Comparison of ENCODE assay signal across 32 cellular contexts in genomic region chr21:43950481-43950880, GRCh38.
"Had no signal": no experiment of that assay in that cellular context is flagged by ENCODE, and none has a peak within 500 bp of the region (broad histone marks: within the 10 kb centered on the region; RNA-seq: fewer than 3 reads in every experiment).

No MANE protein-coding gene starts in this region.

- H3K36me3 ChIP-seq: adrenal gland, brain microvascular endothelial cell, breast epithelium had no signal

- H3K4me3 ChIP-seq: adrenal gland, body of pancreas, breast epithelium had no signal

- H3K27ac Mint-ChIP-seq: activated B cell treated with CpG ODN at 0.5 μM for 24 hours; activated CD4-positive, alpha-beta memory T cell treated with anti-CD3 and anti-CD28 coated beads for 36 hours; activated CD4-positive, alpha-beta T cell treated with anti-CD3 and anti-CD28 coated beads, Interleukin-2, amount 10 ng/mL, durations not matched to agents 24 days and 14 days; activated T-cell treated with anti-CD3 and anti-CD28 coated beads, Interleukin-2, amount 50 U/mL, for 72 hours; activated T-helper 1 cell treated with anti-CD3 and anti-CD28 coated beads, Interleukin-12 subunit alpha, Interleukin-12 subunit beta, Interleukin-2, Interleukin-4 antibody, amounts not matched to agents 30 ng/mL and 10 ng/mL and 1 ng/mL, durations not matched to agents 14 hours and 24 hours and 36 hours had no signal

- H3K4me1 ChIP-seq: adrenal gland, body of pancreas, breast epithelium had no signal

- ATAC-seq: activated CD8-positive, alpha-beta T cell treated with anti-CD3 and anti-CD28 coated beads for 36 hours; activated naive CD4-positive, alpha-beta T cell treated with anti-CD3 and anti-CD28 coated beads, Interleukin-2, amount 50 U/mL, for 72 hours; activated T-cell treated with anti-CD3 and anti-CD28 coated beads, Interleukin-2, amount 50 U/mL, for 4 hours; activated T-cell treated with anti-CD3 and anti-CD28 coated beads, Interleukin-2, amount 50 U/mL, for 72 hours; activated T-helper 17 cell treated with anti-CD3 and anti-CD28 coated beads, Interleukin-2, amount 50 U/mL, for 72 hours; body of pancreas had no signal

- H3K4me3 Mint-ChIP-seq: activated CD4-positive, alpha-beta memory T cell treated with anti-CD3 and anti-CD28 coated beads for 36 hours; activated CD4-positive, alpha-beta T cell treated with anti-CD3 and anti-CD28 coated beads, Interleukin-2, amount 10 ng/mL, durations not matched to agents 24 days and 14 days; activated CD8-positive, alpha-beta T cell treated with anti-CD3 and anti-CD28 coated beads for 36 hours; activated naive CD4-positive, alpha-beta T cell treated with anti-CD3 and anti-CD28 coated beads for 36 hours; activated naive CD8-positive, alpha-beta T cell treated with anti-CD3 and anti-CD28 coated beads for 36 hours; activated T-cell treated with anti-CD3 and anti-CD28 coated beads, Interleukin-2, amount 50 U/mL, for 4 hours; activated T-cell treated with anti-CD3 and anti-CD28 coated beads, Interleukin-2, amount 50 U/mL, for 72 hours; activated T-helper 1 cell treated with anti-CD3 and anti-CD28 coated beads, Interleukin-12 subunit alpha, Interleukin-12 subunit beta, Interleukin-2, Interleukin-4 antibody, amounts not matched to agents 30 ng/mL and 10 ng/mL and 1 ng/mL, durations not matched to agents 14 hours and 24 hours and 36 hours; T-helper 2 cell treated with Interferon-gamma antibody and Interleukin-4, amounts not matched to agents 5 μg/mL and 100 μg/mL, for 36 hours had no signal

- H3K27me3 Mint-ChIP-seq: activated B cell treated with CpG ODN at 0.5 μM for 24 hours; activated CD4-positive, alpha-beta memory T cell treated with anti-CD3 and anti-CD28 coated beads for 36 hours; activated CD4-positive, alpha-beta T cell treated with anti-CD3 and anti-CD28 coated beads, Interleukin-2, amount 10 ng/mL, durations not matched to agents 24 days and 14 days; activated CD8-positive, alpha-beta T cell treated with anti-CD3 and anti-CD28 coated beads for 36 hours; activated naive CD8-positive, alpha-beta T cell treated with anti-CD3 and anti-CD28 coated beads for 36 hours; activated T-helper 17 cell treated with anti-CD3 and anti-CD28 coated beads, Interleukin-2, amount 50 U/mL, for 72 hours had no signal

- H3K27me3 ChIP-seq: adrenal gland, body of pancreas, brain microvascular endothelial cell, breast epithelium had no signal

- H3K27ac ChIP-seq: adrenal gland, body of pancreas, brain microvascular endothelial cell, breast epithelium, VCaP had no signal

- DNase-seq: activated B cell treated with CpG ODN at 0.5 μM for 24 hours; activated CD4-positive, alpha-beta memory T cell treated with anti-CD3 and anti-CD28 coated beads for 36 hours; activated CD4-positive, alpha-beta T cell treated with anti-CD3 and anti-CD28 coated beads for 4 hours; activated CD4-positive, alpha-beta T cell treated with anti-CD3 and anti-CD28 coated beads, Interleukin-2, amount 10 ng/mL, durations not matched to agents 24 days and 14 days; activated CD4-positive, alpha-beta T cell treated with anti-CD3 and anti-CD28 coated beads, Interleukin-2, amount 50 U/mL, for 1 hour; activated CD4-positive, alpha-beta T cell treated with anti-CD3 and anti-CD28 coated beads, Interleukin-2, amount 50 U/mL, for 4 hours; activated CD4-positive, CD25-positive, alpha-beta regulatory T cell treated with anti-CD3 and anti-CD28 coated beads, Interleukin-2, amount 50 U/mL, for 72 hours; activated CD8-positive, alpha-beta memory T cell treated with anti-CD3 and anti-CD28 coated beads, Interleukin-2, amount 50 U/mL, for 4 hours; activated CD8-positive, alpha-beta T cell treated with anti-CD3 and anti-CD28 coated beads for 36 hours; activated effector memory CD4-positive, alpha-beta T cell treated with anti-CD3 and anti-CD28 coated beads, Interleukin-2, amount 50 U/mL, for 16 hours; activated gamma-delta T cell treated with Interleukin-2 at 50 U/mL for 16 hours; activated naive CD4-positive, alpha-beta T cell; activated naive CD4-positive, alpha-beta T cell treated with anti-CD3 and anti-CD28 coated beads for 36 hours; activated naive CD4-positive, alpha-beta T cell treated with anti-CD3 and anti-CD28 coated beads, Interleukin-2, amount 50 U/mL, for 16 hours; activated naive CD8-positive, alpha-beta T cell treated with anti-CD3 and anti-CD28 coated beads for 36 hours; activated T-cell treated with anti-CD3 and anti-CD28 coated beads for 4 hours; activated T-cell treated with anti-CD3 and anti-CD28 coated beads, Interleukin-2, amount 50 U/mL, for 1 hour; activated T-cell treated with anti-CD3 and anti-CD28 coated beads, Interleukin-2, amount 50 U/mL, for 4 hours; activated T-cell treated with anti-CD3 and anti-CD28 coated beads, Interleukin-2, amount 50 U/mL, for 72 hours; adrenal gland; amniotic stem cell; body of pancreas; brain microvascular endothelial cell; central memory CD4-positive, alpha-beta T cell; T-helper 2 cell; T-helper 9 cell had no signal
